9 cellular contexts compared by ENCODE assay signal in genomic region chr1:76868916-76869315, GRCh38. TPM values are rescaled to one million over a fixed set of nuclear protein-coding genes. Genes with fewer than 3 reads are reported as not detected.
DNase-seq lines count a peak whose midpoint lies in the region; ATAC-seq and TF ChIP-seq lines count a peak whose summit lies in the region.
"Had no signal": no experiment of that assay in that cellular context is flagged by ENCODE, and none has a peak within 500 bp of the region (broad histone marks: within the 10 kb centered on the region; RNA-seq: fewer than 3 reads in every experiment).

No MANE protein-coding gene starts in this region.

- in situ Hi-C loops in transverse colon (cut with MboI; ENCODE audit: low pct_ligation_motif_present in 1 of 4, low pct_unique_long_range_greater_than_20kb in 1 of 4, low sequenced_read_pairs in 3 of 4) = no loop called here

- H3K27ac Mint-ChIP-seq in activated naive CD4-positive, alpha-beta T cell treated with anti-CD3 and anti-CD28 coated beads, Interleukin-2, amount 10 ng/mL, durations not matched to agents 7 days and 5 days = no peak overlapping the region
- H3K27ac Mint-ChIP-seq in central memory CD8-positive, alpha-beta T cell (ENCODE audit: low read depth) = no peak overlapping the region
- H3K27ac Mint-ChIP-seq: immature natural killer cell had no signal

- H3K36me3 ChIP-seq in lower lobe of right lung (no peaks in the 10 kb centered on the region), transverse colon (no peaks in the 10 kb centered on the region)

- H3K4me1 ChIP-seq in lower lobe of right lung (peaks cover 23% of the 10 kb centered on the region), transverse colon (peaks cover 0 to 12% (median 4%) of the 10 kb centered on the region in 4 donors)

- H3K4me1 Mint-ChIP-seq in activated naive CD4-positive, alpha-beta T cell treated with anti-CD3 and anti-CD28 coated beads, Interleukin-2, amount 10 ng/mL, durations not matched to agents 7 days and 5 days = peaks cover 12% of the 10 kb centered on the region
- H3K4me1 Mint-ChIP-seq in central memory CD8-positive, alpha-beta T cell = no peaks in the 10 kb centered on the region
- H3K4me1 Mint-ChIP-seq: immature natural killer cell had no signal

- H3K4me3 ChIP-seq in lower lobe of right lung (peak overlapping the region; percentile 59), transverse colon (peak overlapping the region in 3 of 4 donors; percentile 31 to 50 (median 37))

- H3K9me3 Mint-ChIP-seq in activated naive CD4-positive, alpha-beta T cell treated with anti-CD3 and anti-CD28 coated beads, Interleukin-2, amount 10 ng/mL, durations not matched to agents 7 days and 5 days = no peaks in the 10 kb centered on the region
- peaks cover 5% of the 10 kb centered on the region for H3K9me3 Mint-ChIP-seq in central memory CD8-positive, alpha-beta T cell

- TF ChIP-seq EP300 in transverse colon (IDR thresholded peaks at IDR 0.05; ENCODE audit: low read depth) = no peak

- TF ChIP-seq CTCF in lower lobe of right lung (IDR thresholded peaks at IDR 0.05) = no peak
- no peak for TF ChIP-seq CTCF in transverse colon (IDR thresholded peaks at IDR 0.05)

- intact Hi-C loops in lower lobe of right lung (cut with DNase I) = no loop called here
- intact Hi-C loops in transverse colon (cut with DNase I; ENCODE audit: low total_unique reads) = no loop called here

- H3K27ac ChIP-seq in lower lobe of right lung = no peak overlapping the region
- H3K27ac ChIP-seq in transverse colon = peak overlapping the region in 1 of 4 donors; percentile 42

- no peaks in the 10 kb centered on the region for H3K9me3 ChIP-seq in lower lobe of right lung
- H3K9me3 ChIP-seq in transverse colon = no peaks in the 10 kb centered on the region

- no peaks in the 10 kb centered on the region for H3K36me3 Mint-ChIP-seq in activated naive CD4-positive, alpha-beta T cell treated with anti-CD3 and anti-CD28 coated beads, Interleukin-2, amount 10 ng/mL, durations not matched to agents 7 days and 5 days
- no peaks in the 10 kb centered on the region for H3K36me3 Mint-ChIP-seq in central memory CD8-positive, alpha-beta T cell (ENCODE audit: insufficient read depth)
- H3K36me3 Mint-ChIP-seq: immature natural killer cell had no signal

- DNase-seq in activated naive CD4-positive, alpha-beta T cell treated with anti-CD3 and anti-CD28 coated beads, Interleukin-2, amount 10 ng/mL, durations not matched to agents 7 days and 5 days = no peak
- no peak for DNase-seq in activated naive CD4-positive, alpha-beta T cell treated with anti-CD3 and anti-CD28 coated beads, Interleukin-2, amount 50 U/mL, for 16 hours
- no peak for DNase-seq in central memory CD8-positive, alpha-beta T cell (ENCODE audit: low spot score in 2 of 2)
- DNase-seq in lower lobe of right lung (peak; percentile 44), transverse colon (no peak), NCI-H774 (lab: John Stamatoyannopoulos, UW) (no peak)
- DNase-seq: immature natural killer cell had no signal

- H3K27me3 ChIP-seq in lower lobe of right lung (ENCODE audit: low read depth) (peaks cover 39% of the 10 kb centered on the region), transverse colon (peaks cover 64% of the 10 kb centered on the region)

- WGBS in transverse colon (ENCODE audit: low coverage in 1 of 2), 2 donors = 24% methylated on average over 19 of the region's 19 CpGs; no CpG with 5 or more reads in 1 of the 2 donors

- CTCF ChIA-PET in activated naive CD4-positive, alpha-beta T cell treated with anti-CD3 and anti-CD28 coated beads, Interleukin-2, amount 10 ng/mL, durations not matched to agents 7 days and 5 days (lab: Charles Lee) = interaction anchor here (0.9 kb wide), 2 partner anchors 18 to 715 kb away, joined by 3 read pairs; no protein-coding TSS in a partner anchor

- peaks cover 35% of the 10 kb centered on the region for H3K27me3 Mint-ChIP-seq in activated naive CD4-positive, alpha-beta T cell treated with anti-CD3 and anti-CD28 coated beads, Interleukin-2, amount 10 ng/mL, durations not matched to agents 7 days and 5 days
- H3K27me3 Mint-ChIP-seq in central memory CD8-positive, alpha-beta T cell = peaks cover 49% of the 10 kb centered on the region

- ATAC-seq in central memory CD8-positive, alpha-beta T cell (replicated peaks; ENCODE audit: extremely low read depth, poor library complexity, severe bottlenecking) = no peak
- ATAC-seq in lower lobe of right lung (peak; percentile 47 to 54), GM21526 (IDR thresholded peaks at IDR 0.05; ENCODE audit: low FRiP score, unreplicated experiment) (no peak), GM21447 (IDR thresholded peaks at IDR 0.05; ENCODE audit: unreplicated experiment) (no peak)

- peak overlapping the region; percentile 14 for H3K4me3 Mint-ChIP-seq in activated naive CD4-positive, alpha-beta T cell treated with anti-CD3 and anti-CD28 coated beads, Interleukin-2, amount 10 ng/mL, durations not matched to agents 7 days and 5 days
- peak overlapping the region; percentile 66 for H3K4me3 Mint-ChIP-seq in central memory CD8-positive, alpha-beta T cell

- no peak for TF ChIP-seq POLR2A in transverse colon (IDR thresholded peaks at IDR 0.05)

RNA-seq across cellular contexts. Expression of gene ST6GALNAC5, which starts 1.6 kb away (rescaled TPM):
- total RNA-seq in lower lobe of right lung (16.3 TPM), transverse colon (10 to 100 TPM in 1 of 4 donors, 1 to 10 TPM in 2, under 1 TPM in 1; 0.80 to 12.3 (median 1.9) TPM)

Comparison
In these comparisons a context has a peak if more than half of its experiments do, and no peak if none do; other contexts are left out.
1. ATAC-seq: peak in lower lobe of right lung (2 of 2); none in central memory CD8-positive, alpha-beta T cell (single experiment), GM21526 (single experiment) and GM21447 (single experiment).